In the genomic region with DNA sequence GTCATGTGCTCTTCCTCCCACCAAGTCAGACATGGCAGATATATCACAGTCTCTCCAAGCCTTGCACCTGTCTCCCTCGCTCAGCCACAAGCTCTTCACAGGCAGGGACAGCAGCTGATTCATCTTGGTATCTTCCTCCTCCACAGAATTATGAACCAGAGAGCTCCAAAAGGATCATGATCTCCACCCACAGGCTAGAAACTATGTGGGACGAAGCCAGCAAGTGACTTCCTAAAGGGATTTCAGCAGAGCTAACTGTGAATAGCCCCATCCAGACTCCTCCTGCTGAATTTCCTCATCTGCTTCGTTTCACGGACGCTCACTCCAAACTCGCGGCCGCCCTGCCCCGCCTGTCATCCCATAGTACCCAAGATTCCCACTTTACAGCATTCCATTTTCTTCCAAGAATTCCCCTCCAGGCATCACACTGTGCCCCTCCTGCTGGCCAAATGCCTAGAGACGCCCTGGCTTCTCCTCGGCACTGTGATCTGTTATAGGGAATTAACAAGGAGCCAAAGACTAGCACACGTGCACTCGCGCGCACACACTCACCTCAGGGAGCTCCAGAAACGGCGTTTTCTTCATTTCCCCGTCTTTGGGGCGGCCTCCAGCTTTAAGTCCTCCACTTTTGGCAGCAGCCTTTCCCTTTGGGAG, we compare ENCODE assay signal across 2 cellular contexts.
TF ChIP-seq lines count a peak whose summit lies in the region.

No MANE protein-coding gene starts in this region.

TF ChIP-seq in IMR-90, 13 proteins besides CTCF, POLR2A, EP300 and RAD21:
- TF ChIP-seq MAFK (IDR thresholded peaks at IDR 0.05; ENCODE audit: low read depth, low read length) (no peak), RCOR1 (IDR thresholded peaks at IDR 0.05; ENCODE audit: insufficient replicate concordance, low read length) (no peak), CHD1 (IDR thresholded peaks at IDR 0.05; ENCODE audit: low read depth, low read length) (no peak), CEBPB (IDR thresholded peaks at IDR 0.05; ENCODE audit: low read depth, low read length) (no peak), NFE2L2 (IDR thresholded peaks at IDR 0.05; ENCODE audit: low read depth, low read length) (no peak), BHLHE40 (IDR thresholded peaks at IDR 0.05; ENCODE audit: low read depth, low read length) (no peak), SMC3 (IDR thresholded peaks at IDR 0.05; ENCODE audit: low read depth, low read length) (no peak)
- TF ChIP-seq, protein P1, sequence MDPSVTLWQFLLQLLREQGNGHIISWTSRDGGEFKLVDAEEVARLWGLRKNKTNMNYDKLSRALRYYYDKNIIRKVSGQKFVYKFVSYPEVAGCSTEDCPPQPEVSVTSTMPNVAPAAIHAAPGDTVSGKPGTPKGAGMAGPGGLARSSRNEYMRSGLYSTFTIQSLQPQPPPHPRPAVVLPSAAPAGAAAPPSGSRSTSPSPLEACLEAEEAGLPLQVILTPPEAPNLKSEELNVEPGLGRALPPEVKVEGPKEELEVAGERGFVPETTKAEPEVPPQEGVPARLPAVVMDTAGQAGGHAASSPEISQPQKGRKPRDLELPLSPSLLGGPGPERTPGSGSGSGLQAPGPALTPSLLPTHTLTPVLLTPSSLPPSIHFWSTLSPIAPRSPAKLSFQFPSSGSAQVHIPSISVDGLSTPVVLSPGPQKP (IDR thresholded peaks at IDR 0.05; ENCODE audit: borderline replicate concordance, low read depth, low read length): no peak

TF ChIP-seq in WTC11, 78 proteins besides CTCF, POLR2A, EP300 and RAD21:
- TF ChIP-seq NR3C1 (CRISPR knock-in tag; conservative IDR thresholded peaks at IDR 0.05; ENCODE audit: low read depth) (no peak), PRRX2 (CRISPR knock-in tag; IDR thresholded peaks at IDR 0.05) (no peak), NFATC4 (CRISPR knock-in tag; IDR thresholded peaks at IDR 0.05) (no peak), TEAD1 (CRISPR knock-in tag; IDR thresholded peaks at IDR 0.05) (no peak)
- TF ChIP-seq, protein P2, sequence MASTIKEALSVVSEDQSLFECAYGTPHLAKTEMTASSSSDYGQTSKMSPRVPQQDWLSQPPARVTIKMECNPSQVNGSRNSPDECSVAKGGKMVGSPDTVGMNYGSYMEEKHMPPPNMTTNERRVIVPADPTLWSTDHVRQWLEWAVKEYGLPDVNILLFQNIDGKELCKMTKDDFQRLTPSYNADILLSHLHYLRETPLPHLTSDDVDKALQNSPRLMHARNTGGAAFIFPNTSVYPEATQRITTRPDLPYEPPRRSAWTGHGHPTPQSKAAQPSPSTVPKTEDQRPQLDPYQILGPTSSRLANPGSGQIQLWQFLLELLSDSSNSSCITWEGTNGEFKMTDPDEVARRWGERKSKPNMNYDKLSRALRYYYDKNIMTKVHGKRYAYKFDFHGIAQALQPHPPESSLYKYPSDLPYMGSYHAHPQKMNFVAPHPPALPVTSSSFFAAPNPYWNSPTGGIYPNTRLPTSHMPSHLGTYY (CRISPR knock-in tag; IDR thresholded peaks at IDR 0.05): no peak
- TF ChIP-seq, protein P3, sequence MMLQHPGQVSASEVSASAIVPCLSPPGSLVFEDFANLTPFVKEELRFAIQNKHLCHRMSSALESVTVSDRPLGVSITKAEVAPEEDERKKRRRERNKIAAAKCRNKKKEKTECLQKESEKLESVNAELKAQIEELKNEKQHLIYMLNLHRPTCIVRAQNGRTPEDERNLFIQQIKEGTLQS (CRISPR knock-in tag; conservative IDR thresholded peaks at IDR 0.05): no peak
TF ChIP-seq in WTC11: peak in this region for 0.
